Comparison of ENCODE assay signal across 10 cellular contexts in genomic region chr9:131657456-131657855, GRCh38.
DNase-seq lines count a peak whose midpoint lies in the region; ATAC-seq and TF ChIP-seq lines count a peak whose summit lies in the region.
"Had no signal": no experiment of that assay in that cellular context is flagged by ENCODE, and none has a peak within 500 bp of the region (broad histone marks: within the 10 kb centered on the region; RNA-seq: fewer than 3 reads in every experiment).

No MANE protein-coding gene starts in this region.

- H3K4me3 Mint-ChIP-seq in CD4-positive, CD25-positive, alpha-beta regulatory T cell, result peak overlapping the region in 2 of 4 donors; percentile 64 to 72
- peak overlapping the region in 4 of 10 donors; percentile 2 to 63 (median 58) for H3K4me3 Mint-ChIP-seq in naive thymus-derived CD4-positive, alpha-beta T cell

- H3K27me3 ChIP-seq in CD4-positive, CD25-positive, alpha-beta regulatory T cell (ENCODE audit: control insufficient read depth, insufficient read depth, low read length), result no peaks in the 10 kb centered on the region
- H3K27me3 ChIP-seq in naive thymus-derived CD4-positive, alpha-beta T cell (ENCODE audit: control insufficient read depth in 2 of 2, insufficient read depth in 2 of 2, low read length in 2 of 2), result no peaks in the 10 kb centered on the region
- no peaks in the 10 kb centered on the region for H3K27me3 ChIP-seq in heart left ventricle

- no peak for ATAC-seq in CD4-positive, CD25-positive, alpha-beta regulatory T cell (ENCODE audit: low read depth in 2 of 2)
- no peak for ATAC-seq in naive thymus-derived CD4-positive, alpha-beta T cell
- ATAC-seq in GM21723 (IDR thresholded peaks at IDR 0.05; ENCODE audit: unreplicated experiment) (no peak), heart left ventricle (no peak)

- intact Hi-C loops in naive thymus-derived CD4-positive, alpha-beta T cell (cut with micrococcal nuclease), result loop anchor here in 1 of 2 donors (1.0 to 2.0 kb wide), 3 partner anchors 11 to 23 kb away; no protein-coding TSS in a partner anchor
- intact Hi-C loops in heart left ventricle (cut with DNase I), result loop anchor here in 1 of 10 donors (10.0 kb wide), 1 partner anchor 77 kb away; no protein-coding TSS in a partner anchor

- H3K36me3 ChIP-seq in CD4-positive, CD25-positive, alpha-beta regulatory T cell (ENCODE audit: control insufficient read depth, insufficient read depth, low read length), result no peaks in the 10 kb centered on the region
- H3K36me3 ChIP-seq in KOPT-K1 (ENCODE audit: insufficient read depth, low read length) (no peaks in the 10 kb centered on the region), heart left ventricle (peaks cover 0 to 4% (median 0%) of the 10 kb centered on the region in 9 donors)
- H3K36me3 ChIP-seq in naive thymus-derived CD4-positive, alpha-beta T cell (ENCODE audit: control insufficient read depth in 2 of 3, insufficient read depth in 3 of 3, low read length in 3 of 3), result no peaks in the 10 kb centered on the region

- peaks cover 53% of the 10 kb centered on the region for H3K4me1 ChIP-seq in CD4-positive, CD25-positive, alpha-beta regulatory T cell (ENCODE audit: control insufficient read depth, insufficient read depth, low read length, poor library complexity, severe bottlenecking)
- peaks cover 20 to 33% of the 10 kb centered on the region in 2 donors for H3K4me1 ChIP-seq in naive thymus-derived CD4-positive, alpha-beta T cell (ENCODE audit: control insufficient read depth in 2 of 2, insufficient read depth in 2 of 2, low read length in 2 of 2)
- peaks cover 18 to 93% (median 71%) of the 10 kb centered on the region in 12 donors for H3K4me1 ChIP-seq in heart left ventricle

- H3K27ac Mint-ChIP-seq in CD4-positive, CD25-positive, alpha-beta regulatory T cell, result peak overlapping the region; percentile 88 to 98 (median 88)
- H3K27ac Mint-ChIP-seq in naive thymus-derived CD4-positive, alpha-beta T cell, result peak overlapping the region; percentile 77 to 92 (median 88)

- CTCF ChIA-PET in naive thymus-derived CD4-positive, alpha-beta T cell (lab: Charles Lee), result no interaction called here

- no peaks in the 10 kb centered on the region for H3K27me3 Mint-ChIP-seq in CD4-positive, CD25-positive, alpha-beta regulatory T cell
- H3K27me3 Mint-ChIP-seq in naive thymus-derived CD4-positive, alpha-beta T cell, result no peaks in the 10 kb centered on the region

- no peak for DNase-seq in CD4-positive, CD25-positive, alpha-beta regulatory T cell
- DNase-seq in astrocyte of the hippocampus (ENCODE audit: low read depth, low spot score), result peak; percentile 57
- DNase-seq in naive thymus-derived CD4-positive, alpha-beta T cell, result no peak
- DNase-seq in cerebellar cortex (ENCODE audit: low spot score), result no peak
- DNase-seq in heart left ventricle, result no peak
- DNase-seq in HuH-7 (ENCODE audit: low spot score), result no peak
- DNase-seq: mesendoderm, NCI-H2107 had no signal

- 86 to 90% (median 88%) methylated on average over 8 of the region's 8 CpGs for WGBS in heart left ventricle, 4 donors

- TF ChIP-seq CTCF in heart left ventricle (IDR thresholded peaks at IDR 0.05), result no peak

- H3K9me3 Mint-ChIP-seq in CD4-positive, CD25-positive, alpha-beta regulatory T cell, result no peaks in the 10 kb centered on the region
- no peaks in the 10 kb centered on the region for H3K9me3 Mint-ChIP-seq in naive thymus-derived CD4-positive, alpha-beta T cell

- TF ChIP-seq POLR2A in heart left ventricle (IDR thresholded peaks at IDR 0.05), result no peak

- peak overlapping the region; percentile 62 for H3K4me3 ChIP-seq in CD4-positive, CD25-positive, alpha-beta regulatory T cell (ENCODE audit: low read depth, low read length)
- H3K4me3 ChIP-seq in naive thymus-derived CD4-positive, alpha-beta T cell (ENCODE audit: low read length), result no peak overlapping the region
- H3K4me3 ChIP-seq in heart left ventricle, result no peak overlapping the region

- H3K27ac ChIP-seq in CD4-positive, CD25-positive, alpha-beta regulatory T cell (ENCODE audit: insufficient read depth, low read length, poor library complexity, severe bottlenecking), result peak overlapping the region; percentile 70
- H3K27ac ChIP-seq in KOPT-K1 (ENCODE audit: low read depth, low read length, poor library complexity, severe bottlenecking), result peak overlapping the region; percentile 4
- peak overlapping the region; percentile 49 for H3K27ac ChIP-seq in naive thymus-derived CD4-positive, alpha-beta T cell (ENCODE audit: low read depth, low read length)
- H3K27ac ChIP-seq in heart left ventricle, result peak overlapping the region in 4 of 12 donors; percentile 24 to 88 (median 48)

- POLR2A ChIA-PET in naive thymus-derived CD4-positive, alpha-beta T cell (lab: Charles Lee), result no interaction called here

- H3K9me3 ChIP-seq in CD4-positive, CD25-positive, alpha-beta regulatory T cell (ENCODE audit: control insufficient read depth in 2 of 2, low read length in 2 of 2), result no peaks in the 10 kb centered on the region
- no peaks in the 10 kb centered on the region for H3K9me3 ChIP-seq in KOPT-K1 (ENCODE audit: insufficient read depth, low read length, poor library complexity, severe bottlenecking)
- H3K9me3 ChIP-seq in naive thymus-derived CD4-positive, alpha-beta T cell (ENCODE audit: control insufficient read depth in 2 of 3, low read length in 3 of 3), result no peaks in the 10 kb centered on the region
- no peaks in the 10 kb centered on the region for H3K9me3 ChIP-seq in heart left ventricle

- H3K36me3 Mint-ChIP-seq in CD4-positive, CD25-positive, alpha-beta regulatory T cell, result no peaks in the 10 kb centered on the region
- H3K36me3 Mint-ChIP-seq in naive thymus-derived CD4-positive, alpha-beta T cell, result peaks cover 0 to 10% (median 0%) of the 10 kb centered on the region in 5 donors

- peaks cover 33 to 73% (median 56%) of the 10 kb centered on the region in 4 donors for H3K4me1 Mint-ChIP-seq in CD4-positive, CD25-positive, alpha-beta regulatory T cell
- peaks cover 56 to 92% (median 78%) of the 10 kb centered on the region in 7 donors for H3K4me1 Mint-ChIP-seq in naive thymus-derived CD4-positive, alpha-beta T cell
